22 cellular contexts compared by ENCODE assay signal in genomic region chr13:113361406-113361805, GRCh38. TPM values are rescaled to one million over a fixed set of nuclear protein-coding genes. Genes with fewer than 3 reads are reported as not detected.
A peak's percentile ranks its signal among the peaks of the same experiment; 100 is the strongest.
DNase-seq lines count a peak whose midpoint lies in the region; ATAC-seq, FAIRE-seq and TF ChIP-seq lines count a peak whose summit lies in the region.
"Had no signal": no experiment of that assay in that cellular context is flagged by ENCODE, and none has a peak within 500 bp of the region (broad histone marks: within the 10 kb centered on the region; RNA-seq: fewer than 3 reads in every experiment).

No MANE protein-coding gene starts in this region.

- no peak for TF ChIP-seq CTCF in GM12878 (IDR thresholded peaks at IDR 0.05 in 2 of 3, conservative IDR thresholded peaks at IDR 0.05 in 1 of 3; ENCODE audit: control insufficient read depth in 2 of 3, extremely low read depth in 1 of 3, insufficient read depth in 1 of 3, low read depth in 3 of 3, low read length in 3 of 3)
- no peak for TF ChIP-seq CTCF in nephron (IDR thresholded peaks at IDR 0.05; ENCODE audit: unreplicated experiment in 3 of 3)
- TF ChIP-seq CTCF in foreskin keratinocyte (conservative IDR thresholded peaks at IDR 0.05), result no peak

- H2AFZ ChIP-seq in GM12878 (ENCODE audit: control insufficient read depth, low read depth, low read length), result no peak overlapping the region

- H3K9me3 ChIP-seq in GM12878 (replicated peaks; ENCODE audit: control insufficient read depth, insufficient read depth, low read length), result no peaks in the 10 kb centered on the region
- H3K9me3 ChIP-seq: right atrium auricular region, thoracic aorta had no signal

- peaks cover 47% of the 10 kb centered on the region for H3K27me3 Mint-ChIP-seq in stimulated activated naive CD8-positive, alpha-beta T cell treated with anti-CD3 and anti-CD28 coated beads, Interleukin-15, amount 100 ng/mL, for 72 hours
- peaks cover 10% of the 10 kb centered on the region for H3K27me3 Mint-ChIP-seq in nephron (ENCODE audit: low read depth)

- RAD21 ChIA-PET in GM12878 (lab: Charles Lee; ENCODE audit: unreplicated experiment), result no interaction called here

- no peaks in the 10 kb centered on the region for H4K20me1 ChIP-seq in GM12878 (ENCODE audit: control insufficient read depth, insufficient read depth)

- TF ChIP-seq POLR2A in GM12878 (IDR thresholded peaks at IDR 0.05; ENCODE audit: low read depth, low read length), result no peak

- H3K4me3 ChIP-seq in GM12878, result no peak overlapping the region
- H3K4me3 ChIP-seq: right atrium auricular region, thoracic aorta had no signal

- SMC1A ChIA-PET in GM12878 (lab: Charles Lee; ENCODE audit: uncharacterized antibody, unreplicated experiment), result no interaction called here

- H3K4me1 ChIP-seq in GM12878 (ENCODE audit: control insufficient read depth, insufficient read depth, low read length) (no peaks in the 10 kb centered on the region), foreskin keratinocyte (no peaks in the 10 kb centered on the region)

- no peaks in the 10 kb centered on the region for H3K36me3 ChIP-seq in GM12878 (ENCODE audit: control insufficient read depth in 2 of 2, insufficient read depth in 2 of 2, low read length in 1 of 2)
- H3K36me3 ChIP-seq: right atrium auricular region, thoracic aorta had no signal

- H3K9me3 Mint-ChIP-seq in stimulated activated naive CD8-positive, alpha-beta T cell treated with anti-CD3 and anti-CD28 coated beads, Interleukin-15, amount 100 ng/mL, for 72 hours, result no peaks in the 10 kb centered on the region
- H3K9me3 Mint-ChIP-seq in nephron, result no peaks in the 10 kb centered on the region
- H3K9me3 Mint-ChIP-seq: activated CD4-positive, alpha-beta memory T cell treated with anti-CD3 and anti-CD28 coated beads, Interleukin-2, amount 10 ng/mL, durations not matched to agents 7 days and 5 days had no signal

- POLR2A ChIA-PET in GM12878 (lab: Charles Lee), result no interaction called here

- WGBS in GM12878 (ENCODE audit: insufficient coverage, insufficient replicate concordance, low lambda C conversion rate, missing lambda C conversion rate), result 0% methylated on average over 7 of the region's 7 CpGs

- no TSS peak for BruUV-seq in GM12878 (replicated peaks; lab: Mats Ljungman, UMichigan)

- H3K4me3 Mint-ChIP-seq in stimulated activated naive CD8-positive, alpha-beta T cell treated with anti-CD3 and anti-CD28 coated beads, Interleukin-15, amount 100 ng/mL, for 72 hours, result no peak overlapping the region
- peak overlapping the region; percentile 42 to 68 (median 46) for H3K4me3 Mint-ChIP-seq in nephron
- H3K4me3 Mint-ChIP-seq: activated CD4-positive, alpha-beta memory T cell treated with anti-CD3 and anti-CD28 coated beads, Interleukin-2, amount 10 ng/mL, durations not matched to agents 7 days and 5 days had no signal

- FAIRE-seq in GM12878 (lab: Jason Lieb, UNC), result no peak
- FAIRE-seq: endothelial cell of umbilical vein, islet of Langerhans had no signal

- no peak overlapping the region for H3K27ac Mint-ChIP-seq in stimulated activated naive CD8-positive, alpha-beta T cell treated with anti-CD3 and anti-CD28 coated beads, Interleukin-15, amount 100 ng/mL, for 72 hours
- H3K27ac Mint-ChIP-seq in nephron, result peak overlapping the region in 1 of 3 experiments; percentile 78
- H3K27ac Mint-ChIP-seq: activated CD4-positive, alpha-beta memory T cell treated with anti-CD3 and anti-CD28 coated beads, Interleukin-2, amount 10 ng/mL, durations not matched to agents 7 days and 5 days; naive thymus-derived CD4-positive, alpha-beta T cell had no signal

- H3K27ac ChIP-seq in GM12878 (ENCODE audit: control insufficient read depth, insufficient read depth) (no peak overlapping the region), foreskin keratinocyte (no peak overlapping the region)
- H3K27ac ChIP-seq: right atrium auricular region, thoracic aorta had no signal

- peak; percentile 45 for ATAC-seq in stimulated activated naive CD8-positive, alpha-beta T cell treated with anti-CD3 and anti-CD28 coated beads, Interleukin-15, amount 100 ng/mL, for 72 hours
- ATAC-seq in stimulated activated naive CD8-positive, alpha-beta T cell treated with anti-CD3 and anti-CD28 coated beads, Interleukin-15, Interleukin-2, amounts not matched to agents 100 U/mL and 50 U/mL, for 24 hours, result no peak
- ATAC-seq in GM12878, result peak; percentile 73
- ATAC-seq in foreskin keratinocyte, result no peak
- ATAC-seq: left ventricle myocardium superior; naive thymus-derived CD4-positive, alpha-beta T cell had no signal

- intact Hi-C loops in GM12878 (cut with micrococcal nuclease; ENCODE audit: unreplicated experiment), result no loop called here

- H3K27me3 ChIP-seq in GM12878 (replicated peaks in 1 of 2; ENCODE audit: control insufficient read depth in 2 of 2, insufficient read depth in 2 of 2, low read length in 1 of 2) (peaks cover 0 to 5% of the 10 kb centered on the region in 2 experiments; a peak in 3 of 4 replicates), foreskin keratinocyte (no peaks in the 10 kb centered on the region)
- H3K27me3 ChIP-seq: right atrium auricular region had no signal

- H3K36me3 Mint-ChIP-seq in nephron (ENCODE audit: low read depth), result no peaks in the 10 kb centered on the region
- H3K36me3 Mint-ChIP-seq: naive thymus-derived CD4-positive, alpha-beta T cell had no signal

- H3K4me1 Mint-ChIP-seq in stimulated activated naive CD8-positive, alpha-beta T cell treated with anti-CD3 and anti-CD28 coated beads, Interleukin-15, amount 100 ng/mL, for 72 hours, result peaks cover 7% of the 10 kb centered on the region
- H3K4me1 Mint-ChIP-seq in nephron, result no peaks in the 10 kb centered on the region

- TF ChIP-seq RAD21 in GM12878 (IDR thresholded peaks at IDR 0.05; ENCODE audit: insufficient read depth, low read depth, low read length), result no peak

- no peak for TF ChIP-seq EP300 in GM12878 (IDR thresholded peaks at IDR 0.05; ENCODE audit: borderline replicate concordance in 1 of 2, control insufficient read depth in 1 of 2, low read depth in 2 of 2, low read length in 2 of 2)

- in situ Hi-C loops in GM12878 (cut with MboI) (no loop called here), G401 (cut with HindIII; ENCODE audit: low sequenced_read_pairs) (no loop called here)

- no peak overlapping the region for H3K4me2 ChIP-seq in GM12878 (ENCODE audit: control insufficient read depth, insufficient read depth)

- no peak for DNase-seq in stimulated activated naive CD8-positive, alpha-beta T cell treated with anti-CD3 and anti-CD28 coated beads, Interleukin-15, amount 100 ng/mL, for 72 hours
- DNase-seq in stimulated activated naive CD8-positive, alpha-beta T cell treated with anti-CD3 and anti-CD28 coated beads, Interleukin-15, Interleukin-2, amounts not matched to agents 100 U/mL and 50 U/mL, for 24 hours, result no peak
- DNase-seq in GM12878 (ENCODE audit: low read depth, low spot score) (no peak), foreskin keratinocyte (no peak), NCI-H1048 (lab: John Stamatoyannopoulos, UW) (no peak), G401 (ENCODE audit: low spot score) (no peak)
- DNase-seq: left ventricle myocardium superior; midbrain; naive thymus-derived CD4-positive, alpha-beta T cell; NCI-H1436 treated with DMSO at 0.1 percent for 48 hours; NCI-H748 treated with DMSO at 0.1 percent for 48 hours; RPMI8226; stimulated activated CD4-positive, alpha-beta T cell treated with anti-CD3 and anti-CD28 coated beads, Interleukin-12 subunit alpha, Interleukin-12 subunit beta, amount 100 ng/mL, for 4 hours; stimulated activated CD4-positive, alpha-beta T cell treated with anti-CD3 and anti-CD28 coated beads, Interleukin-4, amount 100 ng/mL, for 24 hours; stimulated activated naive CD4-positive, alpha-beta T cell; T-helper 1 cell had no signal

- CTCF ChIA-PET in GM12878 (lab: Yijun Ruan, JAX), result no interaction called here

- H3K9ac ChIP-seq in GM12878 (ENCODE audit: control insufficient read depth, insufficient read depth, low read length), result no peak overlapping the region

- H3K79me2 ChIP-seq in GM12878 (ENCODE audit: control insufficient read depth, insufficient read depth, low read length), result no peaks in the 10 kb centered on the region

TF ChIP-seq in GM12878, 131 proteins besides CTCF, POLR2A, EP300 and RAD21 (continues in another document):
- no peak for TF ChIP-seq YY1 (IDR thresholded peaks at IDR 0.05; ENCODE audit: low read depth, low read length)

RNA-seq across cellular contexts. Expression of gene GRTP1, which starts 2.5 kb away (rescaled TPM):
- total RNA-seq in GM12878 (2013; cell fraction: nucleolus; rRNA removed), result 0.79 and 0.98 TPM in 2 replicates
- total RNA-seq in GM12878 (2014; rRNA removed) (not detected in 2 replicates), GM12878 (2014; rRNA removed; fragmentation: Illumina TruSeq; extraction: Trizol) (not detected in 2 replicates), GM12878 (2021) (0.18 TPM in 1 of 2 replicates, not detected in the other), foreskin keratinocyte (5.0 and 10.6 TPM in 2 replicates)
- 0.64 TPM for polyA plus RNA-seq in GM12878 (2011; ENCODE audit: low read depth)
- polyA plus RNA-seq in GM12878 (2011; rRNA removed) (not detected in 2 replicates), GM12878 (2014; fragmentation: Illumina TruSeq; extraction: Trizol) (not detected in 2 replicates), GM12878 (2014; fragmentation: Nextera tagmentation; extraction: Ambion mirVana) (not detected), GM12878 (2014; rRNA removed) (not detected in 2 replicates), GM12878 (2016; fragmentation: Nextera tagmentation; extraction: Ambion mirVana) (under 1 TPM; 0.12 to 0.16 TPM), foreskin keratinocyte (5.3 and 11.2 TPM in 2 replicates)
- polyA plus RNA-seq in GM12878 (2011; cell fraction: cytosol; rRNA removed), result not detected in 2 replicates
- polyA plus RNA-seq in GM12878 (2011; cell fraction: nucleus; rRNA removed), result 0.09 TPM in 1 of 2 replicates, not detected in the other
- 0.51 and 0.74 TPM in 2 replicates for polyA plus RNA-seq in GM12878 (2012)
- polyA minus RNA-seq in GM12878 (2011; rRNA and poly(A)+ RNA removed), result not detected in 2 replicates
- polyA minus RNA-seq in GM12878 (2011; cell fraction: cytosol; rRNA and poly(A)+ RNA removed), result 1.4 and 1.9 TPM in 2 replicates
- polyA minus RNA-seq in GM12878 (2011; cell fraction: nucleus; rRNA and poly(A)+ RNA removed), result not detected in 2 replicates
- total RNA-seq in G401 (2014; rRNA removed; shearing (Covaris generic)), result 26.5 and 28.6 TPM in 2 replicates
- total RNA-seq: endothelial cell of umbilical vein had no signal
- polyA plus RNA-seq: endothelial cell of umbilical vein had no signal

Comparison
In these comparisons a context has a peak if more than half of its experiments do, and no peak if none do; other contexts are left out.
1. ATAC-seq: peak in stimulated activated naive CD8-positive, alpha-beta T cell treated with anti-CD3 and anti-CD28 coated beads, Interleukin-15, amount 100 ng/mL, for 72 hours (single experiment) and GM12878 (single experiment); none in stimulated activated naive CD8-positive, alpha-beta T cell treated with anti-CD3 and anti-CD28 coated beads, Interleukin-15, Interleukin-2, amounts not matched to agents 100 U/mL and 50 U/mL, for 24 hours (single experiment) and foreskin keratinocyte (single experiment).
2. H3K4me3 Mint-ChIP-seq: peak in nephron (3 of 3); none in stimulated activated naive CD8-positive, alpha-beta T cell treated with anti-CD3 and anti-CD28 coated beads, Interleukin-15, amount 100 ng/mL, for 72 hours (0 of 2).